1 cellular context compared by ENCODE assay signal in the genomic region with DNA sequence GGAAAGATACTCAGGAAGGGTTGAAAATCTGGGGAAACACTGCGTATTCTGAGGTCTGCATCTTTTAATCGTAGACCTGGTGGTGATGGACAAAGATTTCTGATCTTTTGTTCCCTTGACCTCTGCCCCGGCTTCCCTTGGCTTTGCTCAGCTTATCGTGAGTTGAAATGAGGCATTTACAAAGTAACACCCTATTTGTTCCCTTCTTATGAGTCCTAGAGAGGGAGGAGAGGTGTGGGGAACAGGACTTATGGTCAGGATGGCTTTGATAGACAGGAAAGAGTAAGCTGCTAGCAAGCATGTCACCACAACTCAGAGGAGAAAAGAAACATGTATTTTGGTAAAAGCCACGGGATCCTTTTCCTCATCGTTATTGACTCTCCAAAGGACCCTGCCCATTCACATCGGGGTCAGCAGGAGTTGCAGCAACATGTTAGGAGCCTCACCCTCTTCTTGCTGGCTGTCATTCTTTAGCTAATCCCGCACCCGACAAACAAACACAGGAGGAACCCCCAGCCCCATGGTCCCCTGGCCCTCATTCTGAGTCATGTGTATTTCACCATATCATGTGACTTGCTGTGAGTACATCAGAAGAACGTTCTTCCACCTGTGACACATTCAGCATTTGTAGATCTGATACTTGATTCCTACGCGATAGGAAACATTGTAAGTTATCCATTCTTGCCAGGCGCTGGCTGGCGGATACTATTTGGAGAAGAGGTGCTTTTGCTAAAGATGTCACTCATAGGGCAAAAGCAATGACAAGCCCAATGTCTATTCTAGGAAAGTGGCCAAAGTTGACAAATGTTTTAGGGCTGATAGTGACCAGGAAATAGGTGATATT.
TF ChIP-seq lines count a peak whose summit lies in the region.

No MANE protein-coding gene starts in this region.

TF ChIP-seq in HepG2, 621 proteins besides CTCF, POLR2A, EP300 and RAD21 (continued from another document and continues in another):
- TF ChIP-seq ZNF331 (CRISPR knock-in tag; IDR thresholded peaks at IDR 0.05) = peak; percentile 28; the same call in 1 of the 2 replicates
- TF ChIP-seq PRDM10 (CRISPR knock-in tag; IDR thresholded peaks at IDR 0.05; ENCODE audit: low read depth) = peak; percentile 15; the same call in 1 of the 2 replicates
- TF ChIP-seq FOSL1 (CRISPR knock-in tag; IDR thresholded peaks at IDR 0.05; ENCODE audit: borderline replicate concordance) = no peak
- TF ChIP-seq MIER2 (CRISPR knock-in tag; IDR thresholded peaks at IDR 0.05) = no peak; the same call in 1 of the 2 replicates
- TF ChIP-seq CREM (IDR thresholded peaks at IDR 0.05) = peak; percentile 31
- no peak for TF ChIP-seq CREM (CRISPR knock-in tag; IDR thresholded peaks at IDR 0.05)
- no peak for TF ChIP-seq ZNF768 (CRISPR knock-in tag; IDR thresholded peaks at IDR 0.05)
- TF ChIP-seq, protein P1, sequence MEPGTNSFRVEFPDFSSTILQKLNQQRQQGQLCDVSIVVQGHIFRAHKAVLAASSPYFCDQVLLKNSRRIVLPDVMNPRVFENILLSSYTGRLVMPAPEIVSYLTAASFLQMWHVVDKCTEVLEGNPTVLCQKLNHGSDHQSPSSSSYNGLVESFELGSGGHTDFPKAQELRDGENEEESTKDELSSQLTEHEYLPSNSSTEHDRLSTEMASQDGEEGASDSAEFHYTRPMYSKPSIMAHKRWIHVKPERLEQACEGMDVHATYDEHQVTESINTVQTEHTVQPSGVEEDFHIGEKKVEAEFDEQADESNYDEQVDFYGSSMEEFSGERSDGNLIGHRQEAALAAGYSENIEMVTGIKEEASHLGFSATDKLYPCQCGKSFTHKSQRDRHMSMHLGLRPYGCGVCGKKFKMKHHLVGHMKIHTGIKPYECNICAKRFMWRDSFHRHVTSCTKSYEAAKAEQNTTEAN (CRISPR knock-in tag; conservative IDR thresholded peaks at IDR 0.05) = no peak
- no peak for TF ChIP-seq NFE2 (CRISPR knock-in tag; IDR thresholded peaks at IDR 0.05)
- TF ChIP-seq, protein P2, sequence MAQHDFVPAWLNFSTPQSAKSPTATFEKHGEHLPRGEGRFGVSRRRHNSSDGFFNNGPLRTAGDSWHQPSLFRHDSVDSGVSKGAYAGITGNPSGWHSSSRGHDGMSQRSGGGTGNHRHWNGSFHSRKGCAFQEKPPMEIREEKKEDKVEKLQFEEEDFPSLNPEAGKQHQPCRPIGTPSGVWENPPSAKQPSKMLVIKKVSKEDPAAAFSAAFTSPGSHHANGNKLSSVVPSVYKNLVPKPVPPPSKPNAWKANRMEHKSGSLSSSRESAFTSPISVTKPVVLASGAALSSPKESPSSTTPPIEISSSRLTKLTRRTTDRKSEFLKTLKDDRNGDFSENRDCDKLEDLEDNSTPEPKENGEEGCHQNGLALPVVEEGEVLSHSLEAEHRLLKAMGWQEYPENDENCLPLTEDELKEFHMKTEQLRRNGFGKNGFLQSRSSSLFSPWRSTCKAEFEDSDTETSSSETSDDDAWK (CRISPR knock-in tag; IDR thresholded peaks at IDR 0.05) = no peak
- TF ChIP-seq BHLHE40 (IDR thresholded peaks at IDR 0.05; ENCODE audit: low read length) = peak; percentile 57; the same call in 1 of the 2 replicates
- 0 out of 2 replicates have a peak, but pooled peaks have one; percentile 23 for TF ChIP-seq KDM3A (CRISPR knock-in tag; IDR thresholded peaks at IDR 0.05; ENCODE audit: low read depth)
- TF ChIP-seq, protein P3, sequence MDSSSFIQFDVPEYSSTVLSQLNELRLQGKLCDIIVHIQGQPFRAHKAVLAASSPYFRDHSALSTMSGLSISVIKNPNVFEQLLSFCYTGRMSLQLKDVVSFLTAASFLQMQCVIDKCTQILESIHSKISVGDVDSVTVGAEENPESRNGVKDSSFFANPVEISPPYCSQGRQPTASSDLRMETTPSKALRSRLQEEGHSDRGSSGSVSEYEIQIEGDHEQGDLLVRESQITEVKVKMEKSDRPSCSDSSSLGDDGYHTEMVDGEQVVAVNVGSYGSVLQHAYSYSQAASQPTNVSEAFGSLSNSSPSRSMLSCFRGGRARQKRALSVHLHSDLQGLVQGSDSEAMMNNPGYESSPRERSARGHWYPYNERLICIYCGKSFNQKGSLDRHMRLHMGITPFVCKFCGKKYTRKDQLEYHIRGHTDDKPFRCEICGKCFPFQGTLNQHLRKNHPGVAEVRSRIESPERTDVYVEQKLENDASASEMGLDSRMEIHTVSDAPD (CRISPR knock-in tag; IDR thresholded peaks at IDR 0.05) = no peak
- no peak for TF ChIP-seq NONO (IDR thresholded peaks at IDR 0.05)
- no peak for TF ChIP-seq NONO (CRISPR knock-in tag; conservative IDR thresholded peaks at IDR 0.05)
- TF ChIP-seq ZNF205 (CRISPR knock-in tag; IDR thresholded peaks at IDR 0.05) = peak; percentile 91
- TF ChIP-seq TFAP4 (IDR thresholded peaks at IDR 0.05; ENCODE audit: borderline replicate concordance, low read depth) = peak; percentile 22; the same call in 1 of the 2 replicates
- no peak for TF ChIP-seq ELF3 (CRISPR knock-in tag; IDR thresholded peaks at IDR 0.05)
- TF ChIP-seq ZNF792 (CRISPR knock-in tag; IDR thresholded peaks at IDR 0.05) = no peak
- peak; percentile 9; the same call in 1 of the 2 replicates for TF ChIP-seq MED1 (CRISPR knock-in tag; IDR thresholded peaks at IDR 0.05)
- no peak for TF ChIP-seq RARG (CRISPR knock-in tag; IDR thresholded peaks at IDR 0.05; ENCODE audit: low read depth)
- no peak for TF ChIP-seq ARHGAP35 (CRISPR knock-in tag; IDR thresholded peaks at IDR 0.05; ENCODE audit: borderline replicate concordance)
- TF ChIP-seq TMF1 (CRISPR knock-in tag; IDR thresholded peaks at IDR 0.05; ENCODE audit: low read depth) = no peak
- peak; percentile 19 for TF ChIP-seq TBL1XR1 (IDR thresholded peaks at IDR 0.05; ENCODE audit: borderline replicate concordance, low read length, partially characterized antibody)
- TF ChIP-seq ARID5B (CRISPR knock-in tag; IDR thresholded peaks at IDR 0.05) = peak; percentile 44; the same call in 1 of the 2 replicates
- 0 out of 2 replicates have a peak, but pooled peaks have one; percentile 29 for TF ChIP-seq PHF8 (CRISPR knock-in tag; IDR thresholded peaks at IDR 0.05)
- peak; percentile 35 to 47; a peak in 2 of 4 replicates for TF ChIP-seq NR2F1 (CRISPR knock-in tag; IDR thresholded peaks at IDR 0.05)
- TF ChIP-seq, protein P4, sequence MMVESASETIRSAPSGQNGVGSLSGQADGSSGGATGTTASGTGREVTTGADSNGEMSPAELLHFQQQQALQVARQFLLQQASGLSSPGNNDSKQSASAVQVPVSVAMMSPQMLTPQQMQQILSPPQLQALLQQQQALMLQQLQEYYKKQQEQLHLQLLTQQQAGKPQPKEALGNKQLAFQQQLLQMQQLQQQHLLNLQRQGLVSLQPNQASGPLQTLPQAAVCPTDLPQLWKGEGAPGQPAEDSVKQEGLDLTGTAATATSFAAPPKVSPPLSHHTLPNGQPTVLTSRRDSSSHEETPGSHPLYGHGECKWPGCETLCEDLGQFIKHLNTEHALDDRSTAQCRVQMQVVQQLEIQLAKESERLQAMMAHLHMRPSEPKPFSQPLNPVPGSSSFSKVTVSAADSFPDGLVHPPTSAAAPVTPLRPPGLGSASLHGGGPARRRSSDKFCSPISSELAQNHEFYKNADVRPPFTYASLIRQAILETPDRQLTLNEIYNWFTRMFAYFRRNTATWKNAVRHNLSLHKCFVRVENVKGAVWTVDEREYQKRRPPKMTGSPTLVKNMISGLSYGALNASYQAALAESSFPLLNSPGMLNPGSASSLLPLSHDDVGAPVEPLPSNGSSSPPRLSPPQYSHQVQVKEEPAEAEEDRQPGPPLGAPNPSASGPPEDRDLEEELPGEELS (CRISPR knock-in tag; IDR thresholded peaks at IDR 0.05) = peak; percentile 54; the same call in 1 of the 2 replicates
- no peak for TF ChIP-seq ZNF207 (IDR thresholded peaks at IDR 0.05; ENCODE audit: borderline replicate concordance)
- TF ChIP-seq, protein P5, sequence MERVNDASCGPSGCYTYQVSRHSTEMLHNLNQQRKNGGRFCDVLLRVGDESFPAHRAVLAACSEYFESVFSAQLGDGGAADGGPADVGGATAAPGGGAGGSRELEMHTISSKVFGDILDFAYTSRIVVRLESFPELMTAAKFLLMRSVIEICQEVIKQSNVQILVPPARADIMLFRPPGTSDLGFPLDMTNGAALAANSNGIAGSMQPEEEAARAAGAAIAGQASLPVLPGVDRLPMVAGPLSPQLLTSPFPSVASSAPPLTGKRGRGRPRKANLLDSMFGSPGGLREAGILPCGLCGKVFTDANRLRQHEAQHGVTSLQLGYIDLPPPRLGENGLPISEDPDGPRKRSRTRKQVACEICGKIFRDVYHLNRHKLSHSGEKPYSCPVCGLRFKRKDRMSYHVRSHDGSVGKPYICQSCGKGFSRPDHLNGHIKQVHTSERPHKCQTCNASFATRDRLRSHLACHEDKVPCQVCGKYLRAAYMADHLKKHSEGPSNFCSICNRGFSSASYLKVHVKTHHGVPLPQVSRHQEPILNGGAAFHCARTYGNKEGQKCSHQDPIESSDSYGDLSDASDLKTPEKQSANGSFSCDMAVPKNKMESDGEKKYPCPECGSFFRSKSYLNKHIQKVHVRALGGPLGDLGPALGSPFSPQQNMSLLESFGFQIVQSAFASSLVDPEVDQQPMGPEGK (CRISPR knock-in tag; IDR thresholded peaks at IDR 0.05) = peak; percentile 58; the same call in 1 of the 2 replicates
- TF ChIP-seq, protein P6, sequence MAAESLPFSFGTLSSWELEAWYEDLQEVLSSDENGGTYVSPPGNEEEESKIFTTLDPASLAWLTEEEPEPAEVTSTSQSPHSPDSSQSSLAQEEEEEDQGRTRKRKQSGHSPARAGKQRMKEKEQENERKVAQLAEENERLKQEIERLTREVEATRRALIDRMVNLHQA (CRISPR knock-in tag; IDR thresholded peaks at IDR 0.05) = no peak
- TF ChIP-seq KLF12 (CRISPR knock-in tag; IDR thresholded peaks at IDR 0.05; ENCODE audit: borderline replicate concordance) = no peak
- TF ChIP-seq, protein P7, sequence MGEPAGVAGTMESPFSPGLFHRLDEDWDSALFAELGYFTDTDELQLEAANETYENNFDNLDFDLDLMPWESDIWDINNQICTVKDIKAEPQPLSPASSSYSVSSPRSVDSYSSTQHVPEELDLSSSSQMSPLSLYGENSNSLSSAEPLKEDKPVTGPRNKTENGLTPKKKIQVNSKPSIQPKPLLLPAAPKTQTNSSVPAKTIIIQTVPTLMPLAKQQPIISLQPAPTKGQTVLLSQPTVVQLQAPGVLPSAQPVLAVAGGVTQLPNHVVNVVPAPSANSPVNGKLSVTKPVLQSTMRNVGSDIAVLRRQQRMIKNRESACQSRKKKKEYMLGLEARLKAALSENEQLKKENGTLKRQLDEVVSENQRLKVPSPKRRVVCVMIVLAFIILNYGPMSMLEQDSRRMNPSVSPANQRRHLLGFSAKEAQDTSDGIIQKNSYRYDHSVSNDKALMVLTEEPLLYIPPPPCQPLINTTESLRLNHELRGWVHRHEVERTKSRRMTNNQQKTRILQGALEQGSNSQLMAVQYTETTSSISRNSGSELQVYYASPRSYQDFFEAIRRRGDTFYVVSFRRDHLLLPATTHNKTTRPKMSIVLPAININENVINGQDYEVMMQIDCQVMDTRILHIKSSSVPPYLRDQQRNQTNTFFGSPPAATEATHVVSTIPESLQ (CRISPR knock-in tag; conservative IDR thresholded peaks at IDR 0.05) = no peak
- no peak for TF ChIP-seq ZNF235 (CRISPR knock-in tag; IDR thresholded peaks at IDR 0.05; ENCODE audit: borderline replicate concordance)
- no peak for TF ChIP-seq NR3C1 (CRISPR knock-in tag; IDR thresholded peaks at IDR 0.05)
- no peak for TF ChIP-seq EZH2 (conservative IDR thresholded peaks at IDR 0.05; ENCODE audit: low read depth, low read length)
